1 cellular context compared by ENCODE assay signal in genomic region chr11:85967457-85967856, GRCh38.
TF ChIP-seq lines count a peak whose summit lies in the region.

No MANE protein-coding gene starts in this region.

TF ChIP-seq in WTC11, 78 proteins besides CTCF, POLR2A, EP300 and RAD21 (continued from another document):
- TF ChIP-seq ZNF532 (CRISPR knock-in tag; IDR thresholded peaks at IDR 0.05; ENCODE audit: borderline replicate concordance): no peak
- TF ChIP-seq ERG (CRISPR knock-in tag; IDR thresholded peaks at IDR 0.05): no peak
